Comparison of ENCODE assay signal across 8 cellular contexts in the genomic region with DNA sequence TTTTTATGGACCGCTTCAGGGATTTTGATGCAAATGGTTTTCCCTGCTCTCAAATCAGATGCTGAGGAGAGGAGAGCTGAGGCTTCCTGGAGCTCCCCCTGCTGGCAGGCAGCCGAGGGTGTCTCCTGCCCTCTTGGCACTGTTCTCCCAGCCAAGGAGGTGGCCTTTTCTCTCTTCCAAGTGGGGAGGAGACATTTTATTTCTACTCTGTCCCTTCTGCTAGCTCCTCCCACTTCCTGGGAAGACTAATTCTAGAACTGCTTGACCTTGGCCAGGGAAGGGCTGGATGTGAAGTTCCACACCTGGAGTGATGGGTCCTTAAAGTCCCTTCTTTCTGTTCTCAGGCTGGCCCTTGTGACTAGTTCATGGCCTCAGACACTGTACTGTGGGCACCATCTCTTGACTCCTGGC. TPM values are rescaled to one million over a fixed set of nuclear protein-coding genes. Genes with fewer than 3 reads are reported as not detected.
DNase-seq lines count a peak whose midpoint lies in the region; ATAC-seq, FAIRE-seq and TF ChIP-seq lines count a peak whose summit lies in the region.

No MANE protein-coding gene starts in this region.

- H3K36me3 ChIP-seq in Caco-2 (ENCODE audit: control insufficient read depth, insufficient read depth, low read length) = peaks cover 5% of the 10 kb centered on the region
- H3K36me3 ChIP-seq in neuronal stem cell (replicated peaks in 1 of 2; ENCODE audit: control insufficient read depth in 2 of 2, insufficient read depth in 2 of 2, low read length in 2 of 2) = peaks cover 12 to 50% of the 10 kb centered on the region in 2 donors
- H3K36me3 ChIP-seq in stomach smooth muscle (ENCODE audit: control insufficient read depth in 2 of 2, insufficient read depth in 2 of 2, low read length in 2 of 2) = peaks cover 4 to 9% of the 10 kb centered on the region in 2 donors

- no peak overlapping the region for H4K8ac ChIP-seq in neuronal stem cell (ENCODE audit: low read depth, low read length)

- peaks cover 43% of the 10 kb centered on the region for H3K4me1 Mint-ChIP-seq in Caco-2 (ENCODE audit: low read depth, unreplicated experiment)

- H2BK12ac ChIP-seq in neuronal stem cell (ENCODE audit: low read length) = no peak overlapping the region

- H3K18ac ChIP-seq in neuronal stem cell (ENCODE audit: low read length) = peak overlapping the region; percentile 91

- H3K4ac ChIP-seq in neuronal stem cell (ENCODE audit: low read length) = no peak overlapping the region

- CTCF ChIA-PET in Caco-2 (lab: Charles Lee) = interaction anchor here (0.6 to 1.8 kb wide), 24 partner anchors 8 to 481 kb away, joined by 3 to 23 read pairs (median 4); a partner anchor contains a TSS

- H2AK5ac ChIP-seq in neuronal stem cell (ENCODE audit: low read depth, low read length) = peak overlapping the region; percentile 1

- H3K27me3 Mint-ChIP-seq in Caco-2 (ENCODE audit: insufficient read depth, unreplicated experiment) = no peaks in the 10 kb centered on the region

- no peak for ATAC-seq in GM18519 (IDR thresholded peaks at IDR 0.05; ENCODE audit: low FRiP score, unreplicated experiment)

- no peak overlapping the region for H3K14ac ChIP-seq in neuronal stem cell (ENCODE audit: low read length)

- no peak overlapping the region for H4K91ac ChIP-seq in neuronal stem cell (ENCODE audit: low read depth, low read length, poor library complexity)

- POLR2A ChIA-PET in Caco-2 (lab: Charles Lee) = interaction anchor here (0.6 to 0.9 kb wide), 2 partner anchors 9 to 888 kb away, joined by 3 read pairs; no protein-coding TSS in a partner anchor

- H2BK15ac ChIP-seq in neuronal stem cell (ENCODE audit: low read length) = no peak overlapping the region

- H3K27ac ChIP-seq in neuronal stem cell (replicated peaks; ENCODE audit: low read length) (peak overlapping the region; percentile 69), stomach smooth muscle (ENCODE audit: low read length) (peak overlapping the region; percentile 100)

- H3K9me3 ChIP-seq in Caco-2 (no peaks in the 10 kb centered on the region), neuronal stem cell (replicated peaks in 1 of 2; ENCODE audit: control insufficient read depth in 2 of 2, insufficient read depth in 1 of 2, low read depth in 1 of 2, low read length in 2 of 2) (no peaks in the 10 kb centered on the region), stomach smooth muscle (ENCODE audit: control insufficient read depth in 2 of 2, low read length in 2 of 2) (no peaks in the 10 kb centered on the region)

- peak overlapping the region; percentile 17 for H3K23ac ChIP-seq in neuronal stem cell (ENCODE audit: low read depth, low read length, poor library complexity)

- BruUV-seq in Caco-2 (replicated peaks; lab: Mats Ljungman, UMichigan) = no TSS peak

- H3K4me2 ChIP-seq in neuronal stem cell (ENCODE audit: insufficient read depth, low read length, poor library complexity, severe bottlenecking) = no peak overlapping the region

- H3K4me3 Mint-ChIP-seq in Caco-2 (ENCODE audit: unreplicated experiment) = no peak overlapping the region

- H3K36me3 Mint-ChIP-seq in Caco-2 (ENCODE audit: insufficient read depth, unreplicated experiment) = peaks cover 48% of the 10 kb centered on the region

- WGBS in neuronal stem cell (ENCODE audit: extremely low coverage in 2 of 2, insufficient read length in 2 of 2, insufficient replicate concordance in 1 of 2), 2 donors = no CpG with 5 or more reads among the region's 2 CpGs

- H3K4me3 ChIP-seq in Caco-2 (ENCODE audit: low read depth, low read length) (no peak overlapping the region), fibroblast of villous mesenchyme (ENCODE audit: low read depth, low read length) (peak overlapping the region; percentile 58), neuronal stem cell (ENCODE audit: low read length in 2 of 2) (no peak overlapping the region), stomach smooth muscle (ENCODE audit: low read length in 2 of 2) (peak overlapping the region; percentile 37 to 65)

- no peaks in the 10 kb centered on the region for H3K9me3 Mint-ChIP-seq in Caco-2 (ENCODE audit: unreplicated experiment)

- H3K79me1 ChIP-seq in neuronal stem cell (ENCODE audit: low read depth, low read length) = peaks cover 15% of the 10 kb centered on the region

- no peak overlapping the region for H3K9ac ChIP-seq in neuronal stem cell (ENCODE audit: low read depth, low read length, poor library complexity)
- peak overlapping the region; percentile 61 to 62 for H3K9ac ChIP-seq in stomach smooth muscle (ENCODE audit: low read length in 2 of 2)

- peak overlapping the region; percentile 81 for H3K27ac Mint-ChIP-seq in Caco-2 (ENCODE audit: unreplicated experiment)

- intact Hi-C loops in Caco-2 (cut with micrococcal nuclease; ENCODE audit: unreplicated experiment) = loop anchor here (2.0 kb wide), 1 partner anchor 24 kb away; no protein-coding TSS in a partner anchor

- no peak overlapping the region for H2BK5ac ChIP-seq in neuronal stem cell (ENCODE audit: low read length)

- DNase-seq in Caco-2 (peak; percentile 73 to 80), HTR-8/SVneo (ENCODE audit: insufficient read length, low spot score) (peak; percentile 76), RPMI7951 (ENCODE audit: low read depth) (peak; percentile 77), fibroblast of villous mesenchyme (ENCODE audit: low read depth) (peak; percentile 94), neuronal stem cell (ENCODE audit: low spot score) (peak; percentile 67)
- DNase-seq in activated effector memory CD4-positive, alpha-beta T cell treated with anti-CD3 and anti-CD28 coated beads, Interleukin-2, amount 50 U/mL, for 16 hours = peak; percentile 89

- peak; percentile 78 to 92 for TF ChIP-seq CTCF in Caco-2 (IDR thresholded peaks at IDR 0.05; ENCODE audit: insufficient read depth in 1 of 2, low read depth in 1 of 2, low read length in 1 of 2, severe bottlenecking in 1 of 2, unreplicated experiment in 1 of 2)
- peak; percentile 97 for TF ChIP-seq CTCF in fibroblast of villous mesenchyme (IDR thresholded peaks at IDR 0.05; ENCODE audit: insufficient read depth, low read depth, low read length)

- H3K4me1 ChIP-seq in Caco-2 (peaks cover 72% of the 10 kb centered on the region), neuronal stem cell (ENCODE audit: control insufficient read depth in 2 of 2, insufficient read depth in 1 of 2, low read depth in 1 of 2, low read length in 2 of 2) (peaks cover 61 to 71% of the 10 kb centered on the region in 2 donors), stomach smooth muscle (ENCODE audit: control insufficient read depth, insufficient read depth, low read length) (peaks cover 92% of the 10 kb centered on the region)

- no peak overlapping the region for H2AFZ ChIP-seq in neuronal stem cell (ENCODE audit: low read length)

- H2BK120ac ChIP-seq in neuronal stem cell (ENCODE audit: low read depth, low read length) = no peak overlapping the region

- H3K27me3 ChIP-seq in Caco-2 (replicated peaks; ENCODE audit: control insufficient read depth, insufficient read depth, low read length) (no peaks in the 10 kb centered on the region), neuronal stem cell (ENCODE audit: control insufficient read depth in 3 of 3, insufficient read depth in 3 of 3, low read depth in 1 of 3, low read length in 3 of 3) (no peaks in the 10 kb centered on the region), stomach smooth muscle (ENCODE audit: control insufficient read depth in 1 of 2, insufficient read depth in 2 of 2, low read length in 2 of 2) (no peaks in the 10 kb centered on the region)

- no peak for FAIRE-seq in HTR-8/SVneo (lab: Jason Lieb, UNC)

RNA-seq across cellular contexts. Expression of a gene that starts 31.8 kb away (rescaled TPM):
- total RNA-seq in Caco-2 (2022) (100 and 107 TPM in 2 replicates), fibroblast of villous mesenchyme (133 and 136 TPM in 2 replicates)
- 75.8 and 86.1 TPM in 2 replicates for total RNA-seq in RPMI7951 (2014; rRNA removed; shearing (Covaris generic))
- polyA plus RNA-seq in neuronal stem cell (2013, experiment 1 of 2) = 74.5 TPM
- polyA plus RNA-seq in neuronal stem cell (2013, experiment 2 of 2) = 76.7 TPM

RNA-seq across cellular contexts. Expression of a gene that starts 32.4 kb away (rescaled TPM):
- 16.2 and 20.7 TPM in 2 replicates for total RNA-seq in Caco-2 (2022)
- total RNA-seq in RPMI7951 (2014; rRNA removed; shearing (Covaris generic)) = 28.7 and 29.9 TPM in 2 replicates
- total RNA-seq in fibroblast of villous mesenchyme = 33.2 and 38.7 TPM in 2 replicates
- 12.9 TPM for polyA plus RNA-seq in neuronal stem cell (2013, experiment 1 of 2)
- polyA plus RNA-seq in neuronal stem cell (2013, experiment 2 of 2) = 12.1 TPM

RNA-seq across cellular contexts. Expression of a gene that starts 35.0 kb away (rescaled TPM):
- total RNA-seq in Caco-2 (2022) (3.9 and 4.1 TPM in 2 replicates), fibroblast of villous mesenchyme (60.5 and 75.7 TPM in 2 replicates)
- 11.2 and 21.2 TPM in 2 replicates for total RNA-seq in RPMI7951 (2014; rRNA removed; shearing (Covaris generic))
- polyA plus RNA-seq in neuronal stem cell (2013, experiment 1 of 2) = 15.9 TPM
- polyA plus RNA-seq in neuronal stem cell (2013, experiment 2 of 2) = 15.2 TPM

Comparison
In these comparisons a context has a peak if more than half of its experiments do, and no peak if none do; other contexts are left out.
1. H3K4me3 ChIP-seq: peak in fibroblast of villous mesenchyme (single experiment) and stomach smooth muscle (2 of 2); none in Caco-2 (single experiment) and neuronal stem cell (0 of 2).
2. Peak in every context shown above with its lines, with median percentiles within 50 percentile points of each other: DNase-seq.